Comparison of ENCODE assay signal across 18 cellular contexts in genomic region chr1:175591083-175591743, GRCh38.
A peak's percentile ranks its signal among the peaks of the same experiment; 100 is the strongest.
DNase-seq lines count a peak whose midpoint lies in the region; ATAC-seq and TF ChIP-seq lines count a peak whose summit lies in the region.
"Had no signal": no experiment of that assay in that cellular context is flagged by ENCODE, and none has a peak within 500 bp of the region (broad histone marks: within the 10 kb centered on the region; RNA-seq: fewer than 3 reads in every experiment).

No MANE protein-coding gene starts in this region.

- TF ChIP-seq CTCF in WERI-Rb-1 (IDR thresholded peaks at IDR 0.05; ENCODE audit: low read depth, low read length): no peak
- TF ChIP-seq CTCF in tibial artery (IDR thresholded peaks at IDR 0.05): no peak

- peak; percentile 54 for ATAC-seq in left ventricle myocardium superior
- ATAC-seq in aorta (ENCODE audit: low FRiP score): no peak
- ATAC-seq: esophagus mucosa, psoas muscle had no signal

- H3K27ac ChIP-seq in WERI-Rb-1 (peak overlapping the region; percentile 9), aorta (ENCODE audit: low read depth in 1 of 2, low read length in 2 of 2) (no peak overlapping the region), tibial artery (no peak overlapping the region)
- H3K27ac ChIP-seq: psoas muscle had no signal

- intact Hi-C loops in left ventricle myocardium superior (cut with micrococcal nuclease) (no loop called here), cardiac septum (cut with DNase I) (no loop called here), aorta (cut with DNase I) (no loop called here), tibial artery (cut with DNase I; ENCODE audit: low total_unique reads) (no loop called here)

- no peaks in the 10 kb centered on the region for H3K27me3 ChIP-seq in WERI-Rb-1 (ENCODE audit: insufficient read depth, low read depth, severe bottlenecking)
- no peaks in the 10 kb centered on the region for H3K27me3 ChIP-seq in aorta (ENCODE audit: control insufficient read depth in 1 of 2, insufficient read depth in 2 of 2, low read length in 1 of 2)
- no peaks in the 10 kb centered on the region for H3K27me3 ChIP-seq in tibial artery

- DNase-seq in left ventricle myocardium superior: peak; percentile 71
- DNase-seq in cardiac septum (ENCODE audit: low spot score): no peak
- DNase-seq in NCI-H2227 treated with DMSO at 0.1 percent for 48 hours (lab: John Stamatoyannopoulos, UW): peak; percentile 67
- peak; percentile 77 for DNase-seq in WERI-Rb-1
- no peak for DNase-seq in aorta
- DNase-seq in ureter (ENCODE audit: low spot score): no peak
- DNase-seq in tibial artery: no peak
- no peak for DNase-seq in activated naive CD4-positive, alpha-beta T cell treated with anti-CD3 and anti-CD28 coated beads, Interleukin-2, amount 50 U/mL, for 16 hours
- DNase-seq: activated CD4-positive, alpha-beta T cell treated with anti-CD3 and anti-CD28 coated beads, Interleukin-2, amount 50 U/mL, for 48 hours; amygdala; cortex of kidney; H9; KG1; kidney glomerular epithelial cell; naive B cell; NCI-H446 treated with DMSO at 0.1 percent for 48 hours; psoas muscle had no signal

- H3K36me3 ChIP-seq in WERI-Rb-1 (no peaks in the 10 kb centered on the region), aorta (ENCODE audit: control insufficient read depth in 1 of 2, insufficient read depth in 2 of 2, low read length in 1 of 2) (no peaks in the 10 kb centered on the region), tibial artery (no peaks in the 10 kb centered on the region)

- H3K9me3 ChIP-seq in WERI-Rb-1 (ENCODE audit: severe bottlenecking) (no peaks in the 10 kb centered on the region), aorta (ENCODE audit: control insufficient read depth, low read length) (no peaks in the 10 kb centered on the region), tibial artery (no peaks in the 10 kb centered on the region)
- H3K9me3 ChIP-seq: psoas muscle had no signal

- WGBS in aorta, 2 donors: 33 to 36% methylated on average over 1 of the region's 1 CpG

- H3K4me3 ChIP-seq in WERI-Rb-1 (ENCODE audit: low read depth, low read length) (no peak overlapping the region), aorta (ENCODE audit: low read length in 2 of 2) (no peak overlapping the region), tibial artery (no peak overlapping the region)
- H3K4me3 ChIP-seq: psoas muscle had no signal

- H3K4me1 ChIP-seq in aorta (ENCODE audit: control insufficient read depth in 1 of 2, insufficient read depth in 2 of 2, low read length in 2 of 2) (no peaks in the 10 kb centered on the region), tibial artery (no peaks in the 10 kb centered on the region)
- H3K4me1 ChIP-seq: psoas muscle had no signal

Comparison
In these comparisons a context has a peak if more than half of its experiments do, and no peak if none do; other contexts are left out.
1. DNase-seq: peak in left ventricle myocardium superior (single experiment), NCI-H2227 treated with DMSO at 0.1 percent for 48 hours (single experiment) and WERI-Rb-1 (single experiment); none in cardiac septum (single experiment), aorta (0 of 2), ureter (single experiment), tibial artery (0 of 2) and activated naive CD4-positive, alpha-beta T cell treated with anti-CD3 and anti-CD28 coated beads, Interleukin-2, amount 50 U/mL, for 16 hours (single experiment).